8 cellular contexts compared by ENCODE assay signal in the genomic region with DNA sequence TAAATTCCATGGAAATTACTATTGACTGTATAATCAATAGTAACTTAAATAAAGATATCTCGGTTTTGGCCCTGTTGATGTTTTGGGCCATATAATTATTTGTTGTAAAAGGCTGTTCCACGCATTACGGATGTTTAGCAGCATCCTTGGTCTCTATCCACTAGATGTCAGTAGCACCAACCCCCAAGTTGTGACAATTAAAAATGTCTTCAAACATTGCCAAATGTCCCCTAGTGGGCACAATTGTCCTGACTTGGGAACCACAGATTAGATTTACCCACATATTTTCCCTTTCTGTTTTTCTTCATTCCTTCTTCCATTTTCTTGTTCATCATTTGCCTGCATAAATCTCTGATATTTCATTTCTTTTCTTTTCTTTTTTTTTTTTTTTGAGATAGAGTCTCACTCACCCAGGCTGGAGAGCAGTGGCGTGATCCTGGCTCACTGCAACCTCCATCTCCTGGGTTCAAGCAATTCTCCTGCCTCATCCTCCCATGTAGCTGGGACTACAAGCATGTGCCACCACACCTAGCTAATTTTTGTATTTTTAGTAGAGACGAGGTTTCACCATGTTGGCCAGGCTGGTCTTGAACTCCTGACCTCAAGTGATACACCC. TPM values are rescaled to one million over a fixed set of nuclear protein-coding genes. Genes with fewer than 3 reads are reported as not detected.
A peak's percentile ranks its signal among the peaks of the same experiment; 100 is the strongest.
DNase-seq lines count a peak whose midpoint lies in the region; ATAC-seq and TF ChIP-seq lines count a peak whose summit lies in the region.

No MANE protein-coding gene starts in this region.

- WGBS in psoas muscle, 3 donors, result 62 to 66% (median 64%) methylated on average over 5 of the region's 5 CpGs

- no peak overlapping the region for H3K4me3 ChIP-seq in epithelial cell of proximal tubule (ENCODE audit: low read depth, low read length)
- no peak overlapping the region for H3K4me3 ChIP-seq in psoas muscle

- peak; percentile 6 for DNase-seq in activated gamma-delta T cell treated with Interleukin-2 at 50 U/mL for 16 hours
- DNase-seq in activated gamma-delta T cell (lab: John Stamatoyannopoulos, UW), result no peak
- peak; percentile 53 for DNase-seq in HS-5 (ENCODE audit: low read depth)
- DNase-seq in RKO (ENCODE audit: low spot score), result peak; percentile 88
- no peak for DNase-seq in epithelial cell of proximal tubule (ENCODE audit: low read depth)
- DNase-seq in psoas muscle, result no peak

- TF ChIP-seq CTCF in epithelial cell of proximal tubule (conservative IDR thresholded peaks at IDR 0.05; ENCODE audit: low read depth, low read length) (peak; percentile 76), psoas muscle (IDR thresholded peaks at IDR 0.05) (peak; percentile 9)

- no peaks in the 10 kb centered on the region for H3K36me3 ChIP-seq in psoas muscle (ENCODE audit: insufficient read depth in 1 of 2, low read depth in 1 of 2)

- ATAC-seq in psoas muscle (no peak), HG02981 (IDR thresholded peaks at IDR 0.05; ENCODE audit: unreplicated experiment) (no peak), GM21515 (IDR thresholded peaks at IDR 0.05; ENCODE audit: unreplicated experiment) (no peak)

- H3K4me1 ChIP-seq in psoas muscle, result no peaks in the 10 kb centered on the region

- no peak overlapping the region for H3K27ac ChIP-seq in psoas muscle

- no peaks in the 10 kb centered on the region for H3K9me3 ChIP-seq in psoas muscle

- no peaks in the 10 kb centered on the region for H3K27me3 ChIP-seq in psoas muscle (ENCODE audit: insufficient read depth in 3 of 3, low read length in 2 of 3)

- intact Hi-C loops in psoas muscle (cut with DNase I), result no loop called here

RNA-seq across cellular contexts. Expression of gene WFDC8, which starts 13.6 kb away (rescaled TPM):
- total RNA-seq in epithelial cell of proximal tubule, result not detected in 2 replicates
- total RNA-seq in psoas muscle, result not detected
- not detected for polyA plus RNA-seq in psoas muscle

RNA-seq across cellular contexts. Expression of gene WFDC10A, which starts 36.9 kb away (rescaled TPM):
- not detected in 2 replicates for total RNA-seq in epithelial cell of proximal tubule
- not detected for total RNA-seq in psoas muscle
- not detected for polyA plus RNA-seq in psoas muscle

RNA-seq across cellular contexts. Expression of gene WFDC9, which starts 38.4 kb away (rescaled TPM):
- total RNA-seq in epithelial cell of proximal tubule, result not detected in 2 replicates
- total RNA-seq in psoas muscle, result not detected
- not detected for polyA plus RNA-seq in psoas muscle

RNA-seq across cellular contexts. Expression of gene EPPIN, which starts 45.5 kb away (rescaled TPM):
- total RNA-seq in epithelial cell of proximal tubule (not detected in 2 replicates), psoas muscle (not detected)
- polyA plus RNA-seq in psoas muscle, result not detected

RNA-seq across cellular contexts. Expression of gene WFDC6, which starts 53.4 kb away (rescaled TPM):
- total RNA-seq in epithelial cell of proximal tubule (not detected in 2 replicates), psoas muscle (not detected)
- polyA plus RNA-seq in psoas muscle, result not detected

Comparison
In these comparisons a context has a peak if more than half of its experiments do, and no peak if none do; other contexts are left out.
1. DNase-seq: peak in activated gamma-delta T cell treated with Interleukin-2 at 50 U/mL for 16 hours (single experiment), HS-5 (single experiment) and RKO (single experiment); none in activated gamma-delta T cell (single experiment), epithelial cell of proximal tubule (single experiment) and psoas muscle (0 of 2).